ENCODE assay signal across 20 cellular contexts in genomic region chr1:210504286-210504685, GRCh38.
"Had no signal": no experiment of that assay in that cellular context is flagged by ENCODE, and none has a peak within 500 bp of the region (broad histone marks: within the 10 kb centered on the region; RNA-seq: fewer than 3 reads in every experiment).

No MANE protein-coding gene starts in this region.

- H3K4me1 Mint-ChIP-seq: naive B cell had no signal

- H3K4me3 ChIP-seq: coronary artery, dorsolateral prefrontal cortex, esophagus muscularis mucosa, gastrocnemius medialis, heart right ventricle, left lung, lower lobe of right lung, mucosa of descending colon had no signal

- H3K27me3 ChIP-seq: dorsolateral prefrontal cortex, esophagus muscularis mucosa, foreskin keratinocyte, gastrocnemius medialis, heart right ventricle, left lung had no signal

- H3K4me1 ChIP-seq: esophagus muscularis mucosa, foreskin keratinocyte, gastrocnemius medialis, left lung, lower lobe of right lung had no signal

- ATAC-seq: foreskin keratinocyte, gastrocnemius medialis, heart right ventricle, left cardiac atrium, left lung, left ventricle myocardium superior, lower lobe of right lung, mucosa of descending colon had no signal

- H3K9me3 Mint-ChIP-seq: mesothelial cell of epicardium, naive B cell had no signal

- H3K4me3 Mint-ChIP-seq: mesothelial cell of epicardium, naive B cell had no signal

- H3K9me3 ChIP-seq: esophagus muscularis mucosa, gastrocnemius medialis, heart right ventricle, left lung, lower lobe of right lung, mucosa of descending colon had no signal

- H3K27me3 Mint-ChIP-seq: naive B cell had no signal

- DNase-seq: dermis blood vessel endothelial cell; dorsolateral prefrontal cortex; effector CD4-positive, alpha-beta T cell; effector memory CD4-positive, alpha-beta T cell; foreskin keratinocyte; gastrocnemius medialis; glutamatergic neuron; head of caudate nucleus; heart right ventricle; hippocampal formation; left cardiac atrium; left lung; left ventricle myocardium superior; lower lobe of right lung; mesenchymal stem cell; mucosa of descending colon; naive B cell had no signal

- H3K36me3 ChIP-seq: esophagus muscularis mucosa, gastrocnemius medialis, heart right ventricle, left lung, lower lobe of right lung had no signal

- H3K27ac ChIP-seq: coronary artery, esophagus muscularis mucosa, foreskin keratinocyte, gastrocnemius medialis, heart right ventricle, left lung, lower lobe of right lung had no signal

- H3K27ac Mint-ChIP-seq: mesothelial cell of epicardium, naive B cell had no signal

- H3K36me3 Mint-ChIP-seq: mesothelial cell of epicardium, naive B cell had no signal
